In the genomic region with DNA sequence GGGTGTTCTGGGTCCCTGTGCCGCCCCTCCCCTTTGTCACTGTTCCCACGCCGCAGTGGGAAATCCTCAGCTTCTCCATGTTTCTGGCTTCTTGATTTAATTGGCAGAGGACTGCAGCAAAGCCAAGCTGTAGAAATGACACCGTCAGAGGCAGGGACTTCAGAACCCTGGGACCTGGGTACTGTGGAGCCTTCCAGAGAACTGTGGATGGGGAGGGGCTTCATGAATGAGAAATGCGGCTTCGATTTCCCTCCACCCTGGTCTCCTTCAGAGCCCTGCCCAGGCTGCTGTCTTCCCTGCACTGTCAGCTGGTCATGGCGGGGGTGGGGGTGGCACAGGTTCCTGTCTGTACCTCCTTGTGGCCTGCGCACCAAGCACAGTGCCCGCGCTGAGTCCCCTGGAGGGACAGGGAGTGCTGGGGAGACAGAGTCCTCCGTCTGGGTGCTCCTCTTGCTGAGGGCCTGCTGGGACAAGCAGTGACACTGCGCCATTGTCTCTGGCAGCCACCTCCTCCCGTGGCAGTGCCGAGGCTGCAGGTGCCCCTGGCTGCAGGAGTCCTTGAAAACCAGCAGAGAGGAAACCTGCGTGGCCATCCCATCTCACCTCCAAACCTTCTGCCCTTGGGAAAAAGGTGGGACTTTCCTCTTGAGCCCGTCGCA, we compare ENCODE assay signal across 17 cellular contexts. TPM values are rescaled to one million over a fixed set of nuclear protein-coding genes. Genes with fewer than 3 reads are reported as not detected.
"Had no signal": no experiment of that assay in that cellular context is flagged by ENCODE, and none has a peak within 500 bp of the region (broad histone marks: within the 10 kb centered on the region; RNA-seq: fewer than 3 reads in every experiment).

No MANE protein-coding gene starts in this region.

- H3K4me3 ChIP-seq: gastrocnemius medialis, prostate gland, right lobe of liver, SK-N-MC, thoracic aorta had no signal

- H3K36me3 Mint-ChIP-seq: activated CD4-positive, alpha-beta memory T cell treated with anti-CD3 and anti-CD28 coated beads for 36 hours; activated naive CD8-positive, alpha-beta T cell treated with anti-CD3 and anti-CD28 coated beads for 36 hours; immature natural killer cell; stimulated activated memory B cell treated with anti-CD40 and anti-IgM and Interleukin-4, amounts not matched to agents 10 μg/mL and 1 μg/mL and 100 μg/mL, for 72 hours; WTC11 had no signal

- H3K36me3 ChIP-seq: gastrocnemius medialis, prostate gland, right lobe of liver had no signal

- H3K9me3 ChIP-seq: gastrocnemius medialis, prostate gland, right lobe of liver, thoracic aorta had no signal

- H3K27me3 ChIP-seq: gastrocnemius medialis, right lobe of liver had no signal

- ATAC-seq: activated CD4-positive, alpha-beta T cell treated with anti-CD3 and anti-CD28 coated beads for 36 hours; stimulated activated memory B cell treated with anti-CD40 and anti-IgM and Interleukin-4, amounts not matched to agents 10 μg/mL and 1 μg/mL and 100 μg/mL, for 72 hours had no signal

- H3K27ac Mint-ChIP-seq: activated CD4-positive, alpha-beta memory T cell treated with anti-CD3 and anti-CD28 coated beads for 36 hours; activated CD4-positive, alpha-beta T cell treated with anti-CD3 and anti-CD28 coated beads for 36 hours; activated naive CD8-positive, alpha-beta T cell treated with anti-CD3 and anti-CD28 coated beads for 36 hours; brain; immature natural killer cell; stimulated activated memory B cell treated with anti-CD40 and anti-IgM and Interleukin-4, amounts not matched to agents 10 μg/mL and 1 μg/mL and 100 μg/mL, for 72 hours; WTC11 had no signal

- H3K4me1 Mint-ChIP-seq: central memory CD8-positive, alpha-beta T cell; stimulated activated memory B cell treated with anti-CD40 and anti-IgM and Interleukin-4, amounts not matched to agents 10 μg/mL and 1 μg/mL and 100 μg/mL, for 72 hours; WTC11 had no signal

- H3K27ac ChIP-seq: gastrocnemius medialis, prostate gland, right lobe of liver, SK-N-MC, thoracic aorta had no signal

- H3K4me1 ChIP-seq: gastrocnemius medialis, prostate gland, right lobe of liver had no signal

- H3K27me3 Mint-ChIP-seq: activated CD4-positive, alpha-beta memory T cell treated with anti-CD3 and anti-CD28 coated beads for 36 hours; activated CD4-positive, alpha-beta T cell treated with anti-CD3 and anti-CD28 coated beads for 36 hours; activated naive CD8-positive, alpha-beta T cell treated with anti-CD3 and anti-CD28 coated beads for 36 hours; brain; central memory CD8-positive, alpha-beta T cell had no signal

- DNase-seq: activated naive CD8-positive, alpha-beta T cell treated with anti-CD3 and anti-CD28 coated beads for 36 hours; activated T-cell treated with anti-CD3 and anti-CD28 coated beads for 4 hours; cortex of kidney; immature natural killer cell; stimulated activated CD4-positive, alpha-beta T cell treated with anti-CD3 and anti-CD28 coated beads, Interleukin-4, amount 100 ng/mL, for 4 hours had no signal

- H3K4me3 Mint-ChIP-seq: activated CD4-positive, alpha-beta memory T cell treated with anti-CD3 and anti-CD28 coated beads for 36 hours; activated CD4-positive, alpha-beta T cell treated with anti-CD3 and anti-CD28 coated beads for 36 hours; activated naive CD8-positive, alpha-beta T cell treated with anti-CD3 and anti-CD28 coated beads for 36 hours; brain; central memory CD8-positive, alpha-beta T cell; immature natural killer cell; stimulated activated memory B cell treated with anti-CD40 and anti-IgM and Interleukin-4, amounts not matched to agents 10 μg/mL and 1 μg/mL and 100 μg/mL, for 72 hours; WTC11 had no signal

- H3K9me3 Mint-ChIP-seq: activated CD4-positive, alpha-beta memory T cell treated with anti-CD3 and anti-CD28 coated beads for 36 hours; activated naive CD8-positive, alpha-beta T cell treated with anti-CD3 and anti-CD28 coated beads for 36 hours; central memory CD8-positive, alpha-beta T cell; immature natural killer cell; stimulated activated memory B cell treated with anti-CD40 and anti-IgM and Interleukin-4, amounts not matched to agents 10 μg/mL and 1 μg/mL and 100 μg/mL, for 72 hours; WTC11 had no signal

RNA-seq across cellular contexts. Expression of a gene that starts 47.2 kb away (rescaled TPM):
- polyA plus RNA-seq: immature natural killer cell, neural cell had no signal
